In genomic region chr1:25028910-25029599, GRCh38 we compare ENCODE assay signal across 12 cellular contexts.
DNase-seq lines count a peak whose midpoint lies in the region; ATAC-seq, FAIRE-seq and TF ChIP-seq lines count a peak whose summit lies in the region.
"Had no signal": no experiment of that assay in that cellular context is flagged by ENCODE, and none has a peak within 500 bp of the region (broad histone marks: within the 10 kb centered on the region; RNA-seq: fewer than 3 reads in every experiment).

No MANE protein-coding gene starts in this region.

- H3K36me3 Mint-ChIP-seq in CD14-positive monocyte = peaks cover 43 to 44% of the 10 kb centered on the region in 2 donors

- H3K4me3 ChIP-seq in GM12878 (peak overlapping the region; percentile 49; the same call in 1 of the 2 replicates), vagina (no peak overlapping the region), mucosa of descending colon (no peak overlapping the region)

- RAD21 ChIA-PET in GM12878 (lab: Charles Lee; ENCODE audit: unreplicated experiment) = interaction anchor here (0.8 to 3.4 kb wide), 18 partner anchors 8 to 284 kb away, joined by 3 to 74 read pairs (median 6); partner anchors contain the start of gene CLIC4

- TF ChIP-seq POLR2A in GM12878 (IDR thresholded peaks at IDR 0.05; ENCODE audit: low read depth, low read length) (no peak), vagina (IDR thresholded peaks at IDR 0.05) (no peak)

- H3K9ac ChIP-seq in GM12878 (ENCODE audit: control insufficient read depth, insufficient read depth, low read length) = peak overlapping the region; percentile 86

- in situ Hi-C loops in GM12878 (cut with MboI) = no loop called here

- H3K79me2 ChIP-seq in GM12878 (ENCODE audit: control insufficient read depth, insufficient read depth, low read length) = peaks cover 50% of the 10 kb centered on the region

- no peak for FAIRE-seq in GM12878 (lab: Jason Lieb, UNC)

- POLR2A ChIA-PET in GM10248 (lab: Yijun Ruan, JAX) = interaction anchor here (0.9 to 1.5 kb wide), 4 partner anchors 62 to 78 kb away, joined by 3 to 5 read pairs (median 4); no protein-coding TSS in a partner anchor
- POLR2A ChIA-PET in GM12878 (lab: Charles Lee) = interaction anchor here (0.8 to 10.8 kb wide), 7 partner anchors 67 to 108 kb away, joined by 3 to 220 read pairs (median 6); partner anchors contain the start of gene RUNX3

- H3K27me3 Mint-ChIP-seq in CD14-positive monocyte (ENCODE audit: low read depth in 3 of 3) = peaks cover 56 to 84% (median 80%) of the 10 kb centered on the region in 3 donors

- peak overlapping the region; percentile 100 for H3K27ac ChIP-seq in GM12878 (ENCODE audit: control insufficient read depth, insufficient read depth)
- no peak overlapping the region for H3K27ac ChIP-seq in vagina
- H3K27ac ChIP-seq: heart left ventricle had no signal

- TF ChIP-seq CTCF in CD14-positive monocyte (IDR thresholded peaks at IDR 0.05) (no peak), GM10248 (IDR thresholded peaks at IDR 0.05; ENCODE audit: control extremely low read depth, extremely low read depth, low read depth, missing control alignments) (peak; percentile 9), GM12878 (IDR thresholded peaks at IDR 0.05 in 2 of 3, conservative IDR thresholded peaks at IDR 0.05 in 1 of 3; ENCODE audit: control insufficient read depth in 2 of 3, extremely low read depth in 1 of 3, insufficient read depth in 1 of 3, low read depth in 3 of 3, low read length in 3 of 3) (peak; percentile 2 to 16 (median 6); a peak in 2 of 6 replicates), vagina (IDR thresholded peaks at IDR 0.05) (no peak), mucosa of descending colon (IDR thresholded peaks at IDR 0.05) (no peak)

- no peaks in the 10 kb centered on the region for H3K27me3 ChIP-seq in GM12878 (replicated peaks in 1 of 2; ENCODE audit: control insufficient read depth in 2 of 2, insufficient read depth in 2 of 2, low read length in 1 of 2)
- H3K27me3 ChIP-seq in vagina = no peaks in the 10 kb centered on the region

- peak overlapping the region; percentile 36 for H2AFZ ChIP-seq in GM12878 (ENCODE audit: control insufficient read depth, low read depth, low read length)

- CTCF ChIA-PET in GM10248 (lab: Yijun Ruan, JAX) (interaction anchor here (1.1 to 2.2 kb wide), 6 partner anchors 9 to 102 kb away, joined by 3 to 12 read pairs (median 3); no protein-coding TSS in a partner anchor), GM12878 (lab: Yijun Ruan, JAX) (interaction anchor here (1.1 to 9.2 kb wide), 10 partner anchors 8 to 131 kb away, joined by 3 to 152 read pairs (median 4); partner anchors contain the start of gene RUNX3)

- DNase-seq in CD14-positive monocyte (ENCODE audit: low spot score) = no peak
- no peak for DNase-seq in GM10248 (ENCODE audit: extremely low spot score)
- peak; percentile 21 for DNase-seq in NCI-H345 treated with DMSO at 0.1 percent for 48 hours (lab: John Stamatoyannopoulos, UW; ENCODE audit: unreplicated experiment)
- DNase-seq in GM12878 (ENCODE audit: low read depth, low spot score) = no peak
- no peak for DNase-seq in H4 (ENCODE audit: low spot score)
- DNase-seq in vagina (ENCODE audit: extremely low spot score in 2 of 2) = no peak
- DNase-seq in mucosa of descending colon = no peak
- DNase-seq: activated effector memory CD4-positive, alpha-beta T cell treated with Interleukin-2 at 50 U/mL for 16 hours; effector CD8-positive, alpha-beta T cell; heart left ventricle had no signal

- H4K20me1 ChIP-seq in GM12878 (ENCODE audit: control insufficient read depth, insufficient read depth) = no peaks in the 10 kb centered on the region

- intact Hi-C loops in CD14-positive monocyte (cut with micrococcal nuclease) = no loop called here
- intact Hi-C loops in GM12878 (cut with micrococcal nuclease; ENCODE audit: unreplicated experiment) = no loop called here
- intact Hi-C loops in vagina (cut with DNase I) = no loop called here
- intact Hi-C loops in mucosa of descending colon (cut with DNase I, micrococcal nuclease) = no loop called here

- peak overlapping the region; percentile 45 to 84 for H3K4me3 Mint-ChIP-seq in CD14-positive monocyte

- H3K36me3 ChIP-seq in GM12878 (ENCODE audit: control insufficient read depth in 2 of 2, insufficient read depth in 2 of 2, low read length in 1 of 2) (no peaks in the 10 kb centered on the region), vagina (no peaks in the 10 kb centered on the region), mucosa of descending colon (ENCODE audit: low read depth) (no peaks in the 10 kb centered on the region)
- H3K36me3 ChIP-seq: heart left ventricle had no signal

- TF ChIP-seq EP300 in GM12878 (IDR thresholded peaks at IDR 0.05; ENCODE audit: borderline replicate concordance in 1 of 2, control insufficient read depth in 1 of 2, low read depth in 2 of 2, low read length in 2 of 2) = peak in 1 of 2 experiments; percentile 52; a peak in 2 of 4 replicates

- TF ChIP-seq RAD21 in GM12878 (IDR thresholded peaks at IDR 0.05; ENCODE audit: insufficient read depth, low read depth, low read length) = no peak

- SMC1A ChIA-PET in GM12878 (lab: Charles Lee; ENCODE audit: uncharacterized antibody, unreplicated experiment) = interaction anchor here (1.0 to 10.6 kb wide), 9 partner anchors 8 to 103 kb away, joined by 3 to 205 read pairs (median 5); no protein-coding TSS in a partner anchor

- peak overlapping the region in 6 of 7 donors; percentile 76 to 93 (median 82) for H3K27ac Mint-ChIP-seq in CD14-positive monocyte

- H3K9me3 Mint-ChIP-seq in CD14-positive monocyte = peaks cover 0 to 8% (median 0%) of the 10 kb centered on the region in 7 donors

- ATAC-seq in GM12878 (peak; percentile 7), GM18870 (IDR thresholded peaks at IDR 0.05; ENCODE audit: unreplicated experiment) (no peak), mucosa of descending colon (no peak)
- ATAC-seq: heart left ventricle, SK-N-SH treated with all-trans-retinoic acid at 6 μM for 48 hours had no signal

- H3K9me3 ChIP-seq in GM12878 (replicated peaks; ENCODE audit: control insufficient read depth, insufficient read depth, low read length) = no peaks in the 10 kb centered on the region
- no peaks in the 10 kb centered on the region for H3K9me3 ChIP-seq in vagina
- no peaks in the 10 kb centered on the region for H3K9me3 ChIP-seq in mucosa of descending colon
- H3K9me3 ChIP-seq: heart left ventricle had no signal

- BruUV-seq in GM12878 (replicated peaks; lab: Mats Ljungman, UMichigan) = no TSS peak

- H3K4me1 Mint-ChIP-seq in CD14-positive monocyte = peaks cover 24% of the 10 kb centered on the region

- 6% methylated on average over 23 of the region's 23 CpGs for WGBS in GM12878 (ENCODE audit: insufficient coverage, insufficient replicate concordance, low lambda C conversion rate, missing lambda C conversion rate)

- H3K4me1 ChIP-seq in GM12878 (ENCODE audit: control insufficient read depth, insufficient read depth, low read length) (peaks cover 97% of the 10 kb centered on the region), vagina (no peaks in the 10 kb centered on the region), mucosa of descending colon (ENCODE audit: low read depth) (peaks cover 4% of the 10 kb centered on the region)

- peak overlapping the region; percentile 95 for H3K4me2 ChIP-seq in GM12878 (ENCODE audit: control insufficient read depth, insufficient read depth)

TF ChIP-seq in GM12878, 131 proteins besides CTCF, POLR2A, EP300 and RAD21 (continues in another document):
- peak; percentile 70; the same call in 1 of the 2 replicates for TF ChIP-seq E2F4 (IDR thresholded peaks at IDR 0.05; ENCODE audit: low read depth, low read length)
- no peak for TF ChIP-seq ZZZ3 (IDR thresholded peaks at IDR 0.05; ENCODE audit: control insufficient read depth, insufficient read length, low read depth)
- TF ChIP-seq IKZF1 (conservative IDR thresholded peaks at IDR 0.05) = peak; percentile 97
- TF ChIP-seq BCL11A (IDR thresholded peaks at IDR 0.05; ENCODE audit: low read depth, low read length) = 0 out of 2 replicates have a peak, but pooled peaks have one; percentile 26
- TF ChIP-seq CREM (IDR thresholded peaks at IDR 0.05; ENCODE audit: low read depth) = peak; percentile 11; the same call in 1 of the 2 replicates
- no peak for TF ChIP-seq ZNF207 (IDR thresholded peaks at IDR 0.05; ENCODE audit: borderline replicate concordance)
- TF ChIP-seq MLLT1 (IDR thresholded peaks at IDR 0.05) = peak; percentile 81
- no peak; the same call in 1 of the 2 replicates for TF ChIP-seq SIN3A (IDR thresholded peaks at IDR 0.05; ENCODE audit: low read depth, low read length)

Comparison
In these comparisons a context has a peak if more than half of its experiments do, and no peak if none do; other contexts are left out.
1. CTCF ChIP-seq: peak in GM10248 (single experiment) and GM12878 (3 of 3); none in CD14-positive monocyte (single experiment), vagina (0 of 3) and mucosa of descending colon (single experiment).